Comparison of ENCODE assay signal across 1 cellular context in the genomic region with DNA sequence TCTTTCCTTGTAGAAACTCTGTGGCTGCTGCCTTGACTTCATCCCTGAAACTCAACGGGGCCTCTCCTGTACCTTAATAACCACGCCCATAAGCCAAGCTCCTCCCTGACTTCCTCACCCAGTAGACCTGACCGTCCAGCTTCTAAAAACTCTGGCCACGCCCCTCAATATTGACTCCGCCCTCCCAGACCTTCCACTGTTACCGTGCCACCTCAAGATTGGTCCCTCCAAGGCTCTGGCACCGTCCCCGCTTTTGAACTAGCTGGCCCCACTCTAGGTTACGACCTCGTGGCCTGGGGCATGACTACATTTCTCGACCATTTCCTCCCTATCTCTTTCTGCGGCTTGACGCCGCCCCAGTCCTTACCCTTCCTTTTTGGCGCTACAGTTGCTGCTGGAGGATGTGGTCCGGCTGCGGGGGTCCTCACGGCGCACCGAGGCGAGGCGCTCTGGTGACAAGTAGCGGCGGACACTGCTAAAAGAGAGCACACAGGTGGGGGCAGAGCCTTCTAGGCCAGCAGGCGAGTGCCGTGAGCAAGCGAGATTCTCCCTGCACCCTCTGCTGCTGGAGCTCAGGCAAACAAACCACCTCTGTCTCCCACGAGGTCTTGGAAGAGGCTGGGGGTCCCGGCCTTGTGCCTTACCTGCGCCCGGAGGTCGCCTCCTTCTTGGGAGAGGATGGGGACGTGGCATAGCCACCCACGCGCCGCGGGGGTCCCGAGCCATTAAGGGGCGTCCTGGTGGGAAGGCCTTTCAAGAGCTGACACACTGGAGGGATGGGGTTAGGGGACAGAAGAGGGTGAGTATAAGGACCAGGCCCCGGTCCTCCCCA.
TF ChIP-seq lines count a peak whose summit lies in the region.

No MANE protein-coding gene starts in this region.

TF ChIP-seq in K562, 482 proteins besides CTCF, POLR2A, EP300 and RAD21 (continued from another document and continues in another):
- TF ChIP-seq, protein P1, sequence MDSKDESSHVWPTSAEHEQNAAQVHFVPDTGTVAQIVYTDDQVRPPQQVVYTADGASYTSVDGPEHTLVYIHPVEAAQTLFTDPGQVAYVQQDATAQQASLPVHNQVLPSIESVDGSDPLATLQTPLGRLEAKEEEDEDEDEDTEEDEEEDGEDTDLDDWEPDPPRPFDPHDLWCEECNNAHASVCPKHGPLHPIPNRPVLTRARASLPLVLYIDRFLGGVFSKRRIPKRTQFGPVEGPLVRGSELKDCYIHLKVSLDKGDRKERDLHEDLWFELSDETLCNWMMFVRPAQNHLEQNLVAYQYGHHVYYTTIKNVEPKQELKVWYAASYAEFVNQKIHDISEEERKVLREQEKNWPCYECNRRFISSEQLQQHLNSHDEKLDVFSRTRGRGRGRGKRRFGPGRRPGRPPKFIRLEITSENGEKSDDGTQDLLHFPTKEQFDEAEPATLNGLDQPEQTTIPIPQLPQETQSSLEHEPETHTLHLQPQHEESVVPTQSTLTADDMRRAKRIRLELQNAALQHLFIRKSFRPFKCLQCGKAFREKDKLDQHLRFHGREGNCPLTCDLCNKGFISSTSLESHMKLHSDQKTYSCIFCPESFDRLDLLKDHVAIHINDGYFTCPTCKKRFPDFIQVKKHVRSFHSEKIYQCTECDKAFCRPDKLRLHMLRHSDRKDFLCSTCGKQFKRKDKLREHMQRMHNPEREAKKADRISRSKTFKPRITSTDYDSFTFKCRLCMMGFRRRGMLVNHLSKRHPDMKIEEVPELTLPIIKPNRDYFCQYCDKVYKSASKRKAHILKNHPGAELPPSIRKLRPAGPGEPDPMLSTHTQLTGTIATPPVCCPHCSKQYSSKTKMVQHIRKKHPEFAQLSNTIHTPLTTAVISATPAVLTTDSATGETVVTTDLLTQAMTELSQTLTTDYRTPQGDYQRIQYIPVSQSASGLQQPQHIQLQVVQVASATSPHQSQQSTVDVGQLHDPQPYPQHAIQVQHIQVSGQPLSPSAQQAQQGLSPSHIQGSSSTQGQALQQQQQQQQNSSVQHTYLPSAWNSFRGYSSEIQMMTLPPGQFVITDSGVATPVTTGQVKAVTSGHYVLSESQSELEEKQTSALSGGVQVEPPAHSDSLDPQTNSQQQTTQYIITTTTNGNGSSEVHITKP (IDR thresholded peaks at IDR 0.05; ENCODE audit: partially characterized antibody) = no peak
- TF ChIP-seq, protein P2, sequence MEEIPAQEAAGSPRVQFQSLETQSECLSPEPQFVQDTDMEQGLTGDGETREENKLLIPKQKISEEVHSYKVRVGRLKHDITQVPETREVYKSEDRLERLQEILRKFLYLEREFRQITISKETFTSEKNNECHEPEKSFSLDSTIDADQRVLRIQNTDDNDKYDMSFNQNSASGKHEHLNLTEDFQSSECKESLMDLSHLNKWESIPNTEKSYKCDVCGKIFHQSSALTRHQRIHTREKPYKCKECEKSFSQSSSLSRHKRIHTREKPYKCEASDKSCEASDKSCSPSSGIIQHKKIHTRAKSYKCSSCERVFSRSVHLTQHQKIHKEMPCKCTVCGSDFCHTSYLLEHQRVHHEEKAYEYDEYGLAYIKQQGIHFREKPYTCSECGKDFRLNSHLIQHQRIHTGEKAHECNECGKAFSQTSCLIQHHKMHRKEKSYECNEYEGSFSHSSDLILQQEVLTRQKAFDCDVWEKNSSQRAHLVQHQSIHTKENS (CRISPR knock-in tag; IDR thresholded peaks at IDR 0.05) = no peak
- TF ChIP-seq FIP1L1 (IDR thresholded peaks at IDR 0.05; ENCODE audit: low read depth, low read length, poor library complexity, severe bottlenecking) (no peak), MCM7 (IDR thresholded peaks at IDR 0.05) (no peak), CEBPG (CRISPR knock-in tag; IDR thresholded peaks at IDR 0.05) (peak; percentile 57; the same call in 1 of the 2 replicates), CEBPG (tag; conservative IDR thresholded peaks at IDR 0.05 in 1 of 2, IDR thresholded peaks at IDR 0.05 in 1 of 2) (no peak), GABPB2 (CRISPR knock-in tag; conservative IDR thresholded peaks at IDR 0.05) (no peak), COPS2 (conservative IDR thresholded peaks at IDR 0.05) (no peak), MYNN (IDR thresholded peaks at IDR 0.05) (no peak), MYNN (CRISPR knock-in tag; IDR thresholded peaks at IDR 0.05) (no peak), RB1 (IDR thresholded peaks at IDR 0.05; ENCODE audit: low read depth) (no peak), NR2F6 (CRISPR knock-in tag; IDR thresholded peaks at IDR 0.05) (no peak), KLF10 (CRISPR knock-in tag; IDR thresholded peaks at IDR 0.05) (no peak), MTA2 (IDR thresholded peaks at IDR 0.05; ENCODE audit: low read depth) (no peak), RAD51 (IDR thresholded peaks at IDR 0.05; ENCODE audit: borderline replicate concordance, low read depth) (no peak), PRPF4 (IDR thresholded peaks at IDR 0.05; ENCODE audit: insufficient read depth, low read depth, low read length, poor library complexity, severe bottlenecking) (no peak), C11orf30 (IDR thresholded peaks at IDR 0.05; ENCODE audit: low read depth) (no peak), ZNF586 (CRISPR knock-in tag; conservative IDR thresholded peaks at IDR 0.05) (no peak), HNRNPK (IDR thresholded peaks at IDR 0.05; ENCODE audit: low read depth, low read length, poor library complexity, severe bottlenecking) (no peak), PTBP1 (IDR thresholded peaks at IDR 0.05; ENCODE audit: low read depth, low read length) (no peak), NR2C1 (IDR thresholded peaks at IDR 0.05) (no peak), NR2C1 (tag; IDR thresholded peaks at IDR 0.05) (no peak), HCFC1 (IDR thresholded peaks at IDR 0.05; ENCODE audit: low read depth, low read length) (no peak), MXI1 (IDR thresholded peaks at IDR 0.05; ENCODE audit: low read depth, low read length) (no peak), ZNF76 (CRISPR knock-in tag; IDR thresholded peaks at IDR 0.05; ENCODE audit: borderline replicate concordance) (no peak), E2F3 (CRISPR knock-in tag; IDR thresholded peaks at IDR 0.05) (no peak)
- TF ChIP-seq, protein P3, sequence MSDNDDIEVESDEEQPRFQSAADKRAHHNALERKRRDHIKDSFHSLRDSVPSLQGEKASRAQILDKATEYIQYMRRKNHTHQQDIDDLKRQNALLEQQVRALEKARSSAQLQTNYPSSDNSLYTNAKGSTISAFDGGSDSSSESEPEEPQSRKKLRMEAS (CRISPR knock-in tag; IDR thresholded peaks at IDR 0.05) = peak; percentile 93
- TF ChIP-seq, protein P4, sequence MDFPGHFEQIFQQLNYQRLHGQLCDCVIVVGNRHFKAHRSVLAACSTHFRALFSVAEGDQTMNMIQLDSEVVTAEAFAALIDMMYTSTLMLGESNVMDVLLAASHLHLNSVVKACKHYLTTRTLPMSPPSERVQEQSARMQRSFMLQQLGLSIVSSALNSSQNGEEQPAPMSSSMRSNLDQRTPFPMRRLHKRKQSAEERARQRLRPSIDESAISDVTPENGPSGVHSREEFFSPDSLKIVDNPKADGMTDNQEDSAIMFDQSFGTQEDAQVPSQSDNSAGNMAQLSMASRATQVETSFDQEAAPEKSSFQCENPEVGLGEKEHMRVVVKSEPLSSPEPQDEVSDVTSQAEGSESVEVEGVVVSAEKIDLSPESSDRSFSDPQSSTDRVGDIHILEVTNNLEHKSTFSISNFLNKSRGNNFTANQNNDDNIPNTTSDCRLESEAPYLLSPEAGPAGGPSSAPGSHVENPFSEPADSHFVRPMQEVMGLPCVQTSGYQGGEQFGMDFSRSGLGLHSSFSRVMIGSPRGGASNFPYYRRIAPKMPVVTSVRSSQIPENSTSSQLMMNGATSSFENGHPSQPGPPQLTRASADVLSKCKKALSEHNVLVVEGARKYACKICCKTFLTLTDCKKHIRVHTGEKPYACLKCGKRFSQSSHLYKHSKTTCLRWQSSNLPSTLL (IDR thresholded peaks at IDR 0.05) = no peak
- TF ChIP-seq, protein P5, sequence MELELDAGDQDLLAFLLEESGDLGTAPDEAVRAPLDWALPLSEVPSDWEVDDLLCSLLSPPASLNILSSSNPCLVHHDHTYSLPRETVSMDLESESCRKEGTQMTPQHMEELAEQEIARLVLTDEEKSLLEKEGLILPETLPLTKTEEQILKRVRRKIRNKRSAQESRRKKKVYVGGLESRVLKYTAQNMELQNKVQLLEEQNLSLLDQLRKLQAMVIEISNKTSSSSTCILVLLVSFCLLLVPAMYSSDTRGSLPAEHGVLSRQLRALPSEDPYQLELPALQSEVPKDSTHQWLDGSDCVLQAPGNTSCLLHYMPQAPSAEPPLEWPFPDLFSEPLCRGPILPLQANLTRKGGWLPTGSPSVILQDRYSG (tag; conservative IDR thresholded peaks at IDR 0.05; ENCODE audit: low read depth) = no peak
- TF ChIP-seq, protein P6, sequence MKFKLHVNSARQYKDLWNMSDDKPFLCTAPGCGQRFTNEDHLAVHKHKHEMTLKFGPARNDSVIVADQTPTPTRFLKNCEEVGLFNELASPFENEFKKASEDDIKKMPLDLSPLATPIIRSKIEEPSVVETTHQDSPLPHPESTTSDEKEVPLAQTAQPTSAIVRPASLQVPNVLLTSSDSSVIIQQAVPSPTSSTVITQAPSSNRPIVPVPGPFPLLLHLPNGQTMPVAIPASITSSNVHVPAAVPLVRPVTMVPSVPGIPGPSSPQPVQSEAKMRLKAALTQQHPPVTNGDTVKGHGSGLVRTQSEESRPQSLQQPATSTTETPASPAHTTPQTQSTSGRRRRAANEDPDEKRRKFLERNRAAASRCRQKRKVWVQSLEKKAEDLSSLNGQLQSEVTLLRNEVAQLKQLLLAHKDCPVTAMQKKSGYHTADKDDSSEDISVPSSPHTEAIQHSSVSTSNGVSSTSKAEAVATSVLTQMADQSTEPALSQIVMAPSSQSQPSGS (CRISPR knock-in tag; IDR thresholded peaks at IDR 0.05) = no peak
- TF ChIP-seq, protein P7, sequence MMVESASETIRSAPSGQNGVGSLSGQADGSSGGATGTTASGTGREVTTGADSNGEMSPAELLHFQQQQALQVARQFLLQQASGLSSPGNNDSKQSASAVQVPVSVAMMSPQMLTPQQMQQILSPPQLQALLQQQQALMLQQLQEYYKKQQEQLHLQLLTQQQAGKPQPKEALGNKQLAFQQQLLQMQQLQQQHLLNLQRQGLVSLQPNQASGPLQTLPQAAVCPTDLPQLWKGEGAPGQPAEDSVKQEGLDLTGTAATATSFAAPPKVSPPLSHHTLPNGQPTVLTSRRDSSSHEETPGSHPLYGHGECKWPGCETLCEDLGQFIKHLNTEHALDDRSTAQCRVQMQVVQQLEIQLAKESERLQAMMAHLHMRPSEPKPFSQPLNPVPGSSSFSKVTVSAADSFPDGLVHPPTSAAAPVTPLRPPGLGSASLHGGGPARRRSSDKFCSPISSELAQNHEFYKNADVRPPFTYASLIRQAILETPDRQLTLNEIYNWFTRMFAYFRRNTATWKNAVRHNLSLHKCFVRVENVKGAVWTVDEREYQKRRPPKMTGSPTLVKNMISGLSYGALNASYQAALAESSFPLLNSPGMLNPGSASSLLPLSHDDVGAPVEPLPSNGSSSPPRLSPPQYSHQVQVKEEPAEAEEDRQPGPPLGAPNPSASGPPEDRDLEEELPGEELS (CRISPR knock-in tag; IDR thresholded peaks at IDR 0.05; ENCODE audit: borderline replicate concordance) = peak; percentile 91; the same call in 1 of the 2 replicates
- TF ChIP-seq, protein P8, sequence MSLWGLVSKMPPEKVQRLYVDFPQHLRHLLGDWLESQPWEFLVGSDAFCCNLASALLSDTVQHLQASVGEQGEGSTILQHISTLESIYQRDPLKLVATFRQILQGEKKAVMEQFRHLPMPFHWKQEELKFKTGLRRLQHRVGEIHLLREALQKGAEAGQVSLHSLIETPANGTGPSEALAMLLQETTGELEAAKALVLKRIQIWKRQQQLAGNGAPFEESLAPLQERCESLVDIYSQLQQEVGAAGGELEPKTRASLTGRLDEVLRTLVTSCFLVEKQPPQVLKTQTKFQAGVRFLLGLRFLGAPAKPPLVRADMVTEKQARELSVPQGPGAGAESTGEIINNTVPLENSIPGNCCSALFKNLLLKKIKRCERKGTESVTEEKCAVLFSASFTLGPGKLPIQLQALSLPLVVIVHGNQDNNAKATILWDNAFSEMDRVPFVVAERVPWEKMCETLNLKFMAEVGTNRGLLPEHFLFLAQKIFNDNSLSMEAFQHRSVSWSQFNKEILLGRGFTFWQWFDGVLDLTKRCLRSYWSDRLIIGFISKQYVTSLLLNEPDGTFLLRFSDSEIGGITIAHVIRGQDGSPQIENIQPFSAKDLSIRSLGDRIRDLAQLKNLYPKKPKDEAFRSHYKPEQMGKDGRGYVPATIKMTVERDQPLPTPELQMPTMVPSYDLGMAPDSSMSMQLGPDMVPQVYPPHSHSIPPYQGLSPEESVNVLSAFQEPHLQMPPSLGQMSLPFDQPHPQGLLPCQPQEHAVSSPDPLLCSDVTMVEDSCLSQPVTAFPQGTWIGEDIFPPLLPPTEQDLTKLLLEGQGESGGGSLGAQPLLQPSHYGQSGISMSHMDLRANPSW (CRISPR knock-in tag; IDR thresholded peaks at IDR 0.05) = no peak
- TF ChIP-seq, protein P9, sequence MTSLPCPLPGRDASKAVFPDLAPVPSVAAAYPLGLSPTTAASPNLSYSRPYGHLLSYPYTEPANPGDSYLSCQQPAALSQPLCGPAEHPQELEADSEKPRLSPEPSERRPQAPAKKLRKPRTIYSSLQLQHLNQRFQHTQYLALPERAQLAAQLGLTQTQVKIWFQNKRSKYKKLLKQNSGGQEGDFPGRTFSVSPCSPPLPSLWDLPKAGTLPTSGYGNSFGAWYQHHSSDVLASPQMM (CRISPR knock-in tag; IDR thresholded peaks at IDR 0.05) = no peak
